Comparison of ENCODE assay signal across 11 cellular contexts in genomic region chr10:130341325-130341724, GRCh38.
DNase-seq lines count a peak whose midpoint lies in the region; ATAC-seq and TF ChIP-seq lines count a peak whose summit lies in the region.
"Had no signal": no experiment of that assay in that cellular context is flagged by ENCODE, and none has a peak within 500 bp of the region (broad histone marks: within the 10 kb centered on the region; RNA-seq: fewer than 3 reads in every experiment).

No MANE protein-coding gene starts in this region.

- DNase-seq in Ammon's horn (ENCODE audit: low spot score) (peak; percentile 29), GDM1 (lab: John Stamatoyannopoulos, UW) (peak; percentile 3), RWPE2 (ENCODE audit: low spot score) (no peak), left lobe of liver (ENCODE audit: low spot score) (no peak), T1000 (lab: John Stamatoyannopoulos, UW) (no peak), MV-4-11 (lab: John Stamatoyannopoulos, UW) (no peak), hippocampal formation (lab: John Stamatoyannopoulos, UW) (no peak)
- no peak for DNase-seq in CD8-positive, alpha-beta memory T cell
- DNase-seq: NCI-H2029, T-helper 17 cell had no signal

- POLR2A ChIA-PET in CD8-positive, alpha-beta memory T cell (lab: Charles Lee), result no interaction called here

- H3K9me3 Mint-ChIP-seq in CD8-positive, alpha-beta memory T cell, result peaks cover 0 to 13% (median 3%) of the 10 kb centered on the region in 5 donors
- H3K9me3 Mint-ChIP-seq: activated naive CD4-positive, alpha-beta T cell treated with anti-CD3 and anti-CD28 coated beads, Interleukin-2, amount 50 U/mL, for 24 hours had no signal

- no peak overlapping the region for H3K27ac ChIP-seq in RWPE2 (ENCODE audit: poor library complexity, severe bottlenecking)
- no peak overlapping the region for H3K27ac ChIP-seq in CD8-positive, alpha-beta memory T cell (ENCODE audit: low read depth, low read length)

- no peaks in the 10 kb centered on the region for H3K4me1 Mint-ChIP-seq in CD8-positive, alpha-beta memory T cell
- H3K4me1 Mint-ChIP-seq: activated naive CD4-positive, alpha-beta T cell treated with anti-CD3 and anti-CD28 coated beads, Interleukin-2, amount 50 U/mL, for 24 hours had no signal

- no peaks in the 10 kb centered on the region for H3K27me3 ChIP-seq in RWPE2 (ENCODE audit: insufficient read depth, poor library complexity, severe bottlenecking)
- H3K27me3 ChIP-seq in CD8-positive, alpha-beta memory T cell (ENCODE audit: insufficient read depth, low read length, poor library complexity, severe bottlenecking), result no peaks in the 10 kb centered on the region

- peaks cover 0 to 2% of the 10 kb centered on the region in 2 donors for H3K27me3 Mint-ChIP-seq in CD8-positive, alpha-beta memory T cell

- no peak overlapping the region for H3K4me3 Mint-ChIP-seq in CD8-positive, alpha-beta memory T cell
- H3K4me3 Mint-ChIP-seq: activated naive CD4-positive, alpha-beta T cell treated with anti-CD3 and anti-CD28 coated beads, Interleukin-2, amount 50 U/mL, for 24 hours; T-helper 17 cell had no signal

- peak; percentile 15 for TF ChIP-seq CTCF in RWPE2 (IDR thresholded peaks at IDR 0.05; ENCODE audit: poor library complexity, severe bottlenecking)

- no peaks in the 10 kb centered on the region for H3K36me3 Mint-ChIP-seq in CD8-positive, alpha-beta memory T cell
- H3K36me3 Mint-ChIP-seq: activated naive CD4-positive, alpha-beta T cell treated with anti-CD3 and anti-CD28 coated beads, Interleukin-2, amount 50 U/mL, for 24 hours had no signal

- H3K9me3 ChIP-seq in RWPE2 (ENCODE audit: severe bottlenecking), result no peaks in the 10 kb centered on the region
- no peaks in the 10 kb centered on the region for H3K9me3 ChIP-seq in CD8-positive, alpha-beta memory T cell (ENCODE audit: low read length)

- ATAC-seq in RWPE2 (ENCODE audit: low read depth), result no peak
- ATAC-seq in left lobe of liver, result peak; percentile 51
- ATAC-seq: T-helper 17 cell had no signal

- no peaks in the 10 kb centered on the region for H3K4me1 ChIP-seq in RWPE2 (ENCODE audit: insufficient read depth, poor library complexity, severe bottlenecking)
- H3K4me1 ChIP-seq in CD8-positive, alpha-beta memory T cell (ENCODE audit: insufficient read depth, low read length), result no peaks in the 10 kb centered on the region

- CTCF ChIA-PET in CD8-positive, alpha-beta memory T cell (lab: Charles Lee), result no interaction called here

- H3K27ac Mint-ChIP-seq in CD8-positive, alpha-beta memory T cell, result peak overlapping the region in 1 of 8 donors; percentile 21
- H3K27ac Mint-ChIP-seq: activated naive CD4-positive, alpha-beta T cell treated with anti-CD3 and anti-CD28 coated beads, Interleukin-2, amount 50 U/mL, for 24 hours; T-helper 17 cell had no signal

- H3K4me3 ChIP-seq in RWPE2 (ENCODE audit: severe bottlenecking), result no peak overlapping the region
- H3K4me3 ChIP-seq in CD8-positive, alpha-beta memory T cell (ENCODE audit: low read length), result no peak overlapping the region

- no peaks in the 10 kb centered on the region for H3K36me3 ChIP-seq in RWPE2 (ENCODE audit: low read depth)
- no peaks in the 10 kb centered on the region for H3K36me3 ChIP-seq in CD8-positive, alpha-beta memory T cell (ENCODE audit: insufficient read depth, low read length)

Comparison
In these comparisons a context has a peak if more than half of its experiments do, and no peak if none do; other contexts are left out.
1. DNase-seq: peak in Ammon's horn (single experiment) and GDM1 (single experiment); none in RWPE2 (single experiment), left lobe of liver (single experiment), T1000 (single experiment), MV-4-11 (single experiment), hippocampal formation (0 of 2) and CD8-positive, alpha-beta memory T cell (0 of 5).